9 cellular contexts compared by ENCODE assay signal in genomic region chr2:119283873-119284331, GRCh38.
A peak's percentile ranks its signal among the peaks of the same experiment; 100 is the strongest.
DNase-seq lines count a peak whose midpoint lies in the region; ATAC-seq lines count a peak whose summit lies in the region.
"Had no signal": no experiment of that assay in that cellular context is flagged by ENCODE, and none has a peak within 500 bp of the region (broad histone marks: within the 10 kb centered on the region; RNA-seq: fewer than 3 reads in every experiment).

No MANE protein-coding gene starts in this region.

- CTCF ChIA-PET in naive thymus-derived CD4-positive, alpha-beta T cell (lab: Charles Lee): no interaction called here

- no peaks in the 10 kb centered on the region for H3K4me1 ChIP-seq in naive thymus-derived CD4-positive, alpha-beta T cell (ENCODE audit: control insufficient read depth in 2 of 2, insufficient read depth in 2 of 2, low read length in 2 of 2)

- no peak overlapping the region for H3K27ac ChIP-seq in naive thymus-derived CD4-positive, alpha-beta T cell (ENCODE audit: low read depth, low read length)

- intact Hi-C loops in naive thymus-derived CD4-positive, alpha-beta T cell (cut with micrococcal nuclease): no loop called here

- no peaks in the 10 kb centered on the region for H3K27me3 ChIP-seq in naive thymus-derived CD4-positive, alpha-beta T cell (ENCODE audit: control insufficient read depth in 2 of 2, insufficient read depth in 2 of 2, low read length in 2 of 2)

- peaks cover 0 to 16% (median 4%) of the 10 kb centered on the region in 5 donors for H3K36me3 Mint-ChIP-seq in naive thymus-derived CD4-positive, alpha-beta T cell

- no peaks in the 10 kb centered on the region for H3K9me3 ChIP-seq in naive thymus-derived CD4-positive, alpha-beta T cell (ENCODE audit: control insufficient read depth in 2 of 3, low read length in 3 of 3)

- H3K4me1 Mint-ChIP-seq in naive thymus-derived CD4-positive, alpha-beta T cell: peaks cover 0 to 2% (median 0%) of the 10 kb centered on the region in 7 donors

- no peak overlapping the region for H3K4me3 ChIP-seq in naive thymus-derived CD4-positive, alpha-beta T cell (ENCODE audit: low read length)

- POLR2A ChIA-PET in naive thymus-derived CD4-positive, alpha-beta T cell (lab: Charles Lee): no interaction called here

- no peak overlapping the region for H3K27ac Mint-ChIP-seq in naive thymus-derived CD4-positive, alpha-beta T cell

- DNase-seq in C1 segment of cervical spinal cord (lab: John Stamatoyannopoulos, UW): peak in 12 of 14 donors; percentile 13 to 88 (median 64)
- peak; percentile 35 for DNase-seq in NCI-H2107 treated with DMSO at 0.1 percent for 48 hours (lab: John Stamatoyannopoulos, UW; ENCODE audit: unreplicated experiment)
- DNase-seq in naive thymus-derived CD4-positive, alpha-beta T cell: no peak
- no peak for DNase-seq in NCI-H82 treated with DMSO at 0.1 percent for 48 hours (lab: John Stamatoyannopoulos, UW; ENCODE audit: unreplicated experiment)
- no peak for DNase-seq in NCI-H2081 (lab: John Stamatoyannopoulos, UW)
- DNase-seq: stimulated activated CD4-positive, alpha-beta T cell treated with anti-CD3 and anti-CD28 coated beads, Interleukin-4, amount 100 ng/mL, for 4 hours had no signal

- no peaks in the 10 kb centered on the region for H3K27me3 Mint-ChIP-seq in naive thymus-derived CD4-positive, alpha-beta T cell

- ATAC-seq in esophagus mucosa: peak; percentile 97
- ATAC-seq in naive thymus-derived CD4-positive, alpha-beta T cell: peak; percentile 80
- no peak for ATAC-seq in HG02623 (IDR thresholded peaks at IDR 0.05; ENCODE audit: unreplicated experiment)
- ATAC-seq in GM18498 (IDR thresholded peaks at IDR 0.05; ENCODE audit: unreplicated experiment): no peak

- H3K36me3 ChIP-seq in naive thymus-derived CD4-positive, alpha-beta T cell (ENCODE audit: control insufficient read depth in 2 of 3, insufficient read depth in 3 of 3, low read length in 3 of 3): no peaks in the 10 kb centered on the region

- no peaks in the 10 kb centered on the region for H3K9me3 Mint-ChIP-seq in naive thymus-derived CD4-positive, alpha-beta T cell

- no peak overlapping the region for H3K4me3 Mint-ChIP-seq in naive thymus-derived CD4-positive, alpha-beta T cell

Comparison
In these comparisons a context has a peak if more than half of its experiments do, and no peak if none do; other contexts are left out.
1. DNase-seq: peak in C1 segment of cervical spinal cord (12 of 14) and NCI-H2107 treated with DMSO at 0.1 percent for 48 hours (single experiment); none in naive thymus-derived CD4-positive, alpha-beta T cell (0 of 9), NCI-H82 treated with DMSO at 0.1 percent for 48 hours (single experiment) and NCI-H2081 (0 of 2).
2. ATAC-seq: peak in esophagus mucosa (single experiment) and naive thymus-derived CD4-positive, alpha-beta T cell (single experiment); none in HG02623 (single experiment) and GM18498 (single experiment).